Comparison of ENCODE assay signal across 27 cellular contexts in genomic region chr6:1164600-1164999, GRCh38.
DNase-seq lines count a peak whose midpoint lies in the region; ATAC-seq, FAIRE-seq and TF ChIP-seq lines count a peak whose summit lies in the region.
"Had no signal": no experiment of that assay in that cellular context is flagged by ENCODE, and none has a peak within 500 bp of the region (broad histone marks: within the 10 kb centered on the region; RNA-seq: fewer than 3 reads in every experiment).

No MANE protein-coding gene starts in this region.

- H3K27me3 ChIP-seq in foreskin keratinocyte (no peaks in the 10 kb centered on the region), left lung (no peaks in the 10 kb centered on the region), SK-N-SH (ENCODE audit: insufficient read depth) (peaks cover 23% of the 10 kb centered on the region; the same call in 1 of the 2 replicates)
- H3K27me3 ChIP-seq: neural progenitor cell had no signal

- H3F3A ChIP-seq in SK-N-SH (replicated peaks; ENCODE audit: insufficient read depth): no peaks in the 10 kb centered on the region

- 75 to 87% methylated on average over 4 of the region's 5 CpGs for WGBS in mesodermal cell (ENCODE audit: insufficient coverage in 2 of 2), 2 experiments
- WGBS in SK-N-SH (ENCODE audit: low lambda C conversion rate): 11% methylated on average over 3 of the region's 5 CpGs

- no peak for TF ChIP-seq EP300 in SK-N-SH (IDR thresholded peaks at IDR 0.05; ENCODE audit: borderline replicate concordance in 1 of 2, low read depth in 1 of 2, low read length in 1 of 2)

- intact Hi-C loops in left lung (cut with DNase I): no loop called here

- no peak overlapping the region for H3K4me3 Mint-ChIP-seq in T-cell
- H3K4me3 Mint-ChIP-seq: activated naive CD4-positive, alpha-beta T cell treated with anti-CD3 and anti-CD28 coated beads for 36 hours; activated T-cell treated with anti-CD3 and anti-CD28 coated beads, Interleukin-2, amount 50 U/mL, for 72 hours; B cell; neural progenitor cell had no signal

- peak; percentile 16 for ATAC-seq in foreskin keratinocyte
- no peak for ATAC-seq in T-cell (replicated peaks in 1 of 4)
- ATAC-seq in left lung: no peak
- ATAC-seq in HG02759 (IDR thresholded peaks at IDR 0.05; ENCODE audit: unreplicated experiment): no peak
- ATAC-seq: activated T-cell treated with anti-CD3 and anti-CD28 coated beads, Interleukin-2, amount 50 U/mL, for 72 hours had no signal

- H3K9ac ChIP-seq in SK-N-SH: no peak overlapping the region
- H3K9ac ChIP-seq: neural progenitor cell had no signal

- no peaks in the 10 kb centered on the region for H4K20me1 ChIP-seq in SK-N-SH (ENCODE audit: insufficient read depth)

- H3K9me3 Mint-ChIP-seq in T-cell: no peaks in the 10 kb centered on the region
- H3K9me3 Mint-ChIP-seq: activated naive CD4-positive, alpha-beta T cell treated with anti-CD3 and anti-CD28 coated beads for 36 hours; activated T-cell treated with anti-CD3 and anti-CD28 coated beads, Interleukin-2, amount 50 U/mL, for 72 hours; neural progenitor cell had no signal

- H3K27ac Mint-ChIP-seq in T-cell: no peak overlapping the region
- H3K27ac Mint-ChIP-seq: activated naive CD4-positive, alpha-beta T cell treated with anti-CD3 and anti-CD28 coated beads for 36 hours; activated T-cell treated with anti-CD3 and anti-CD28 coated beads, Interleukin-2, amount 50 U/mL, for 72 hours; B cell; IgD-negative memory B cell; neural progenitor cell had no signal

- CTCF ChIA-PET in T-cell (lab: Charles Lee) (no interaction called here), SK-N-SH (lab: Yijun Ruan, JAX) (no interaction called here)

- H3K79me2 ChIP-seq in SK-N-SH (ENCODE audit: insufficient read depth): no peaks in the 10 kb centered on the region

- H3K36me3 Mint-ChIP-seq in T-cell: no peaks in the 10 kb centered on the region
- H3K36me3 Mint-ChIP-seq: IgD-negative memory B cell, neural progenitor cell had no signal

- FAIRE-seq in RCC 7860 (lab: Jason Lieb, UNC): no peak
- FAIRE-seq: A204.1, G401.6, H1 had no signal

- H3K27me3 Mint-ChIP-seq in T-cell: peaks cover 5 to 36% of the 10 kb centered on the region in 2 donors

- H3K9me2 ChIP-seq in SK-N-SH: no peaks in the 10 kb centered on the region

- no peak overlapping the region for H2AFZ ChIP-seq in SK-N-SH (ENCODE audit: low read depth)
- H2AFZ ChIP-seq: neural progenitor cell, PC-9 had no signal

- H3K4me1 ChIP-seq in foreskin keratinocyte: peaks cover 5% of the 10 kb centered on the region
- peaks cover 12% of the 10 kb centered on the region for H3K4me1 ChIP-seq in mesodermal cell (ENCODE audit: control insufficient read depth, insufficient read depth, low read length, poor library complexity, severe bottlenecking)
- no peaks in the 10 kb centered on the region for H3K4me1 ChIP-seq in left lung
- no peaks in the 10 kb centered on the region for H3K4me1 ChIP-seq in SK-N-SH (ENCODE audit: control insufficient read depth in 1 of 2, insufficient read depth in 2 of 2, low read depth in 1 of 2, low read length in 1 of 2)
- H3K4me1 ChIP-seq: neural progenitor cell had no signal

- no peak overlapping the region for H3K4me2 ChIP-seq in SK-N-SH
- H3K4me2 ChIP-seq: neural progenitor cell, PC-9 had no signal

- H3K4me1 Mint-ChIP-seq in T-cell: peaks cover 0 to 2% (median 0%) of the 10 kb centered on the region in 3 donors
- H3K4me1 Mint-ChIP-seq: B cell had no signal

- H3K27ac ChIP-seq in foreskin keratinocyte (no peak overlapping the region), mesodermal cell (ENCODE audit: low read depth, low read length, severe bottlenecking) (peak overlapping the region; percentile 43), left lung (no peak overlapping the region), SK-N-SH (ENCODE audit: low read depth in 2 of 2, low read length in 1 of 2) (no peak overlapping the region)
- H3K27ac ChIP-seq: neural progenitor cell, PC-9 had no signal

- POLR2A ChIA-PET in T-cell (lab: Charles Lee) (no interaction called here), SK-N-SH (lab: Yijun Ruan, JAX) (no interaction called here)

- no peaks in the 10 kb centered on the region for H3K36me3 ChIP-seq in mesodermal cell (ENCODE audit: control insufficient read depth, insufficient read depth, low read length)
- no peaks in the 10 kb centered on the region for H3K36me3 ChIP-seq in left lung
- no peaks in the 10 kb centered on the region for H3K36me3 ChIP-seq in SK-N-SH (replicated peaks in 1 of 2; ENCODE audit: control insufficient read depth in 1 of 2, insufficient read depth in 2 of 2, low read length in 1 of 2)
- H3K36me3 ChIP-seq: neural progenitor cell had no signal

- TF ChIP-seq CTCF in foreskin keratinocyte (conservative IDR thresholded peaks at IDR 0.05) (no peak), left lung (IDR thresholded peaks at IDR 0.05) (no peak), SK-N-SH (IDR thresholded peaks at IDR 0.05) (no peak)

- no peak overlapping the region for H3K4me3 ChIP-seq in mesodermal cell (ENCODE audit: extremely low read depth, insufficient read depth, low read length, poor library complexity, severe bottlenecking)
- H3K4me3 ChIP-seq in left lung: no peak overlapping the region
- no peak overlapping the region for H3K4me3 ChIP-seq in SK-N-SH (ENCODE audit: low read depth in 2 of 2, low read length in 1 of 2)
- H3K4me3 ChIP-seq: neural progenitor cell, PC-9 had no signal

- H3K9me3 ChIP-seq in mesodermal cell (ENCODE audit: control insufficient read depth, low read length) (peaks cover 3% of the 10 kb centered on the region), left lung (no peaks in the 10 kb centered on the region), SK-N-SH (no peaks in the 10 kb centered on the region)

- DNase-seq in AG08395 (ENCODE audit: low spot score): peak; percentile 19
- DNase-seq in RCC 7860 (ENCODE audit: low spot score): peak; percentile 11
- peak in 1 of 2 donors; percentile 36 for DNase-seq in foreskin keratinocyte
- DNase-seq in T-cell: no peak
- no peak for DNase-seq in left lung
- no peak for DNase-seq in SK-N-SH
- DNase-seq: activated CD4-positive, CD25-positive, alpha-beta regulatory T cell; activated naive CD4-positive, alpha-beta T cell treated with anti-CD3 and anti-CD28 coated beads for 36 hours; activated T-cell treated with anti-CD3 and anti-CD28 coated beads, Interleukin-2, amount 50 U/mL, for 72 hours; effector CD4-positive, alpha-beta T cell; NCI-H1048; NCI-H187; NCI-H2171 treated with DMSO at 0.1 percent for 48 hours; NCI-H526; PC-9; posterior cingulate gyrus; SHP77 treated with DMSO at 0.1 percent for 48 hours; stimulated activated CD4-positive, alpha-beta T cell treated with anti-CD3 and anti-CD28 coated beads, Interleukin-15, amount 100 ng/mL, for 24 hours; stimulated activated naive CD4-positive, alpha-beta T cell had no signal

- no peak for TF ChIP-seq RAD21 in SK-N-SH (IDR thresholded peaks at IDR 0.05; ENCODE audit: low read length)

TF ChIP-seq in SK-N-SH, 30 proteins besides CTCF, POLR2A, EP300 and RAD21:
- TF ChIP-seq TAF1 (IDR thresholded peaks at IDR 0.05; ENCODE audit: borderline replicate concordance, low read depth, low read length): no peak
- TF ChIP-seq CHD2 (IDR thresholded peaks at IDR 0.05; ENCODE audit: low read length, partially characterized antibody): no peak
- TF ChIP-seq GABPA (IDR thresholded peaks at IDR 0.05; ENCODE audit: low read depth): no peak
- no peak for TF ChIP-seq POLR2AphosphoS5 (IDR thresholded peaks at IDR 0.05; ENCODE audit: low read depth, low read length)
- TF ChIP-seq ELF1 (IDR thresholded peaks at IDR 0.05): no peak
- no peak for TF ChIP-seq TCF12 (IDR thresholded peaks at IDR 0.05)
- no peak for TF ChIP-seq TEAD4 (IDR thresholded peaks at IDR 0.05; ENCODE audit: borderline replicate concordance, insufficient read depth)
- no peak for TF ChIP-seq NRF1 (IDR thresholded peaks at IDR 0.05; ENCODE audit: low read depth, low read length)

Comparison
In these comparisons a context has a peak if more than half of its experiments do, and no peak if none do; other contexts are left out.
1. DNase-seq: peak in AG08395 (single experiment) and RCC 7860 (single experiment); none in T-cell (0 of 34), left lung (0 of 2) and SK-N-SH (single experiment).